ENCODE assay signal across 14 cellular contexts in genomic region chr3:43523454-43524053, GRCh38.
A peak's percentile ranks its signal among the peaks of the same experiment; 100 is the strongest.
DNase-seq lines count a peak whose midpoint lies in the region; ATAC-seq and TF ChIP-seq lines count a peak whose summit lies in the region.
"Had no signal": no experiment of that assay in that cellular context is flagged by ENCODE, and none has a peak within 500 bp of the region (broad histone marks: within the 10 kb centered on the region; RNA-seq: fewer than 3 reads in every experiment).

No MANE protein-coding gene starts in this region.

- no peak for TF ChIP-seq POLR2A in thyroid gland (IDR thresholded peaks at IDR 0.05)
- no peak for TF ChIP-seq POLR2A in tibial nerve (IDR thresholded peaks at IDR 0.05)

- peaks cover 16% of the 10 kb centered on the region for H3K36me3 Mint-ChIP-seq in activated CD8-positive, alpha-beta T cell treated with anti-CD3 and anti-CD28 coated beads for 36 hours (ENCODE audit: low read depth)

- H3K36me3 ChIP-seq in GM06990 (ENCODE audit: control insufficient read depth, insufficient read depth, low read length) = no peaks in the 10 kb centered on the region
- H3K36me3 ChIP-seq in thyroid gland = no peaks in the 10 kb centered on the region
- peaks cover 0 to 33% (median 0%) of the 10 kb centered on the region in 3 donors for H3K36me3 ChIP-seq in tibial nerve
- H3K36me3 ChIP-seq: uterus had no signal

- TF ChIP-seq CTCF in GM06990 (IDR thresholded peaks at IDR 0.05; ENCODE audit: insufficient read depth, low read length, poor library complexity, severe bottlenecking) = no peak
- no peak for TF ChIP-seq CTCF in activated CD8-positive, alpha-beta T cell treated with anti-CD3 and anti-CD28 coated beads for 36 hours (IDR thresholded peaks at IDR 0.05)
- no peak for TF ChIP-seq CTCF in thyroid gland (IDR thresholded peaks at IDR 0.05)
- no peak for TF ChIP-seq CTCF in tibial nerve (IDR thresholded peaks at IDR 0.05)

- POLR2A ChIA-PET in activated CD8-positive, alpha-beta T cell treated with anti-CD3 and anti-CD28 coated beads for 36 hours (lab: Charles Lee) = interaction anchor here (0.6 to 1.0 kb wide), 2 partner anchors 13 to 20 kb away, joined by 3 read pairs; no protein-coding TSS in a partner anchor

- H3K4me1 Mint-ChIP-seq in activated CD8-positive, alpha-beta T cell treated with anti-CD3 and anti-CD28 coated beads for 36 hours (ENCODE audit: low read depth) = peaks cover 2% of the 10 kb centered on the region
- H3K4me1 Mint-ChIP-seq: CD4-positive, alpha-beta memory T cell had no signal

- 86 to 98% methylated on average over 3 of the region's 3 CpGs for WGBS in thyroid gland, 2 donors
- 95 to 99% methylated on average over 3 of the region's 3 CpGs for WGBS in tibial nerve, 2 donors

- no peak overlapping the region for H3K4me3 Mint-ChIP-seq in activated CD8-positive, alpha-beta T cell treated with anti-CD3 and anti-CD28 coated beads for 36 hours
- H3K4me3 Mint-ChIP-seq: CD4-positive, alpha-beta memory T cell had no signal

- no peak overlapping the region for H3K27ac Mint-ChIP-seq in activated CD8-positive, alpha-beta T cell treated with anti-CD3 and anti-CD28 coated beads for 36 hours
- H3K27ac Mint-ChIP-seq: CD4-positive, alpha-beta memory T cell had no signal

- H3K27me3 ChIP-seq in GM06990 (replicated peaks; ENCODE audit: control insufficient read depth, insufficient read depth, low read length) (no peaks in the 10 kb centered on the region), thyroid gland (no peaks in the 10 kb centered on the region), tibial nerve (no peaks in the 10 kb centered on the region)
- H3K27me3 ChIP-seq: uterus had no signal

- CTCF ChIA-PET in activated CD8-positive, alpha-beta T cell treated with anti-CD3 and anti-CD28 coated beads for 36 hours (lab: Charles Lee) = interaction anchor here (0.7 to 1.6 kb wide), 4 partner anchors 11 to 373 kb away, joined by 3 to 7 read pairs (median 4); no protein-coding TSS in a partner anchor

- H3K4me3 ChIP-seq in GM06990 (replicated peaks; ENCODE audit: low read depth, low read length) (no peak overlapping the region), thyroid gland (replicated peaks in 1 of 3) (no peak overlapping the region), tibial nerve (no peak overlapping the region)
- H3K4me3 ChIP-seq: SK-N-MC, uterus had no signal

- intact Hi-C loops in activated CD8-positive, alpha-beta T cell treated with anti-CD3 and anti-CD28 coated beads for 36 hours (cut with micrococcal nuclease) = no loop called here
- intact Hi-C loops in thyroid gland (cut with DNase I) = no loop called here

- H3K4me1 ChIP-seq in thyroid gland (no peaks in the 10 kb centered on the region), tibial nerve (no peaks in the 10 kb centered on the region)
- H3K4me1 ChIP-seq: uterus had no signal

- H3K9me3 ChIP-seq in thyroid gland (no peaks in the 10 kb centered on the region), tibial nerve (peaks cover 0 to 16% (median under 1%) of the 10 kb centered on the region in 4 donors)
- H3K9me3 ChIP-seq: uterus had no signal

- H3K27ac ChIP-seq in thyroid gland (no peak overlapping the region), tibial nerve (no peak overlapping the region)
- H3K27ac ChIP-seq: SK-N-MC, uterus had no signal

- no peak for TF ChIP-seq EP300 in tibial nerve (IDR thresholded peaks at IDR 0.05)

- H3K9me3 Mint-ChIP-seq in activated CD8-positive, alpha-beta T cell treated with anti-CD3 and anti-CD28 coated beads for 36 hours = peaks cover 22% of the 10 kb centered on the region

- DNase-seq in GM06990 (ENCODE audit: extremely low read depth, insufficient read length) = peak; percentile 2
- peak; percentile 51 for DNase-seq in activated CD8-positive, alpha-beta T cell treated with anti-CD3 and anti-CD28 coated beads for 36 hours
- no peak for DNase-seq in mucosa of gallbladder (ENCODE audit: low spot score)
- DNase-seq in thyroid gland = no peak
- no peak for DNase-seq in tibial nerve (ENCODE audit: low spot score in 2 of 2)
- DNase-seq: activated gamma-delta T cell treated with Interleukin-2 at 50 U/mL for 16 hours; NCI-H1105 treated with DMSO at 0.1 percent for 48 hours; stimulated activated CD4-positive, alpha-beta T cell treated with anti-CD3 and anti-CD28 coated beads, Interleukin-2, amount 100 ng/mL, for 24 hours; uterus had no signal

- no peaks in the 10 kb centered on the region for H3K27me3 Mint-ChIP-seq in activated CD8-positive, alpha-beta T cell treated with anti-CD3 and anti-CD28 coated beads for 36 hours

- peak; percentile 62 for ATAC-seq in GM19328 (IDR thresholded peaks at IDR 0.05; ENCODE audit: unreplicated experiment)
- peak; percentile 56 for ATAC-seq in HG02970 (IDR thresholded peaks at IDR 0.05; ENCODE audit: low FRiP score, unreplicated experiment)
- ATAC-seq in activated CD8-positive, alpha-beta T cell treated with anti-CD3 and anti-CD28 coated beads for 36 hours = peak; percentile 87
- no peak for ATAC-seq in GM19455 (IDR thresholded peaks at IDR 0.05; ENCODE audit: unreplicated experiment)

Comparison
In these comparisons a context has a peak if more than half of its experiments do, and no peak if none do; other contexts are left out.
1. DNase-seq: peak in GM06990 (single experiment) and activated CD8-positive, alpha-beta T cell treated with anti-CD3 and anti-CD28 coated beads for 36 hours (single experiment); none in mucosa of gallbladder (single experiment), thyroid gland (0 of 2) and tibial nerve (0 of 2).